ENCODE assay signal across 17 cellular contexts in the genomic region with DNA sequence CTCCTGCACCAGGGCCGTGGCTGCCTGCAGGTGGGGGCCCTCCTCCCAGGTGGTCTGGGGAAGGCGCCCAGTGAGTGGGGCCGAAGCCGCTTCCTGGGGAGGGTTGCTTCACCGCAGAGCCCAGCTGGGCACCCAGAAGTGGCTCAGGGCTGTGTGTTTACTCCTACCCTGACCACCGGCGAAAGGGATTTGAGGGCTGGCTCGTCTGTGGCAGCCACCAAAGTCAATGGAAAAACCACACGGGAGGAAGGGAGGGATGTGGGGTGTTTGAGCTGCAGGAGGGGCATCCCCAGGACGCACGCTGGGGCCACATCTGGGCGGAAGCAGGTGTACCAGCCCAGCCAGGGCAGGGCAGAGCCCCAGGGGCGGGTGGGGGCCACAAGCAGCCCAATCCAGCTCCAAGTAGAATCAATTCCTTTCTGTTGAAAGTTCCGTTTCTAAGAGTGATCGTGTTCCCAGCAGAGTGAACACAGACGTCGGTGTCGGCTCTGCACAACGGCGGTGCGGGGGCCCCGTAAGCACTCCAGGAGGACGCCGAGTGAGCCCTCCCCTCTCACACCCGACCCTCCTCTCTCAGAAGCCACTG.
DNase-seq lines count a peak whose midpoint lies in the region; ATAC-seq lines count a peak whose summit lies in the region.
"Had no signal": no experiment of that assay in that cellular context is flagged by ENCODE, and none has a peak within 500 bp of the region (broad histone marks: within the 10 kb centered on the region; RNA-seq: fewer than 3 reads in every experiment).

No MANE protein-coding gene starts in this region.

- H4K20me1 ChIP-seq in BLaER1: no peaks in the 10 kb centered on the region

- peaks cover 37 to 45% (median 44%) of the 10 kb centered on the region in 3 donors for H3K4me1 Mint-ChIP-seq in CD8-positive, alpha-beta memory T cell

- peaks cover 97% of the 10 kb centered on the region for H3K4me1 ChIP-seq in BLaER1
- H3K4me1 ChIP-seq in CD8-positive, alpha-beta memory T cell (ENCODE audit: insufficient read depth, low read length): peaks cover 48% of the 10 kb centered on the region
- peaks cover 10% of the 10 kb centered on the region for H3K4me1 ChIP-seq in mucosa of stomach (ENCODE audit: control insufficient read depth, insufficient read depth, low read length)

- H3K4me3 ChIP-seq in BLaER1: peak overlapping the region; percentile 46
- H3K4me3 ChIP-seq in CD8-positive, alpha-beta memory T cell (ENCODE audit: low read length): peak overlapping the region; percentile 37
- H3K4me3 ChIP-seq in mucosa of stomach (ENCODE audit: low read length): no peak overlapping the region
- H3K4me3 ChIP-seq: hepatocyte, Peyer's patch, prostate gland had no signal

- peak; percentile 44 to 77 for ATAC-seq in activated naive CD4-positive, alpha-beta T cell treated with anti-CD3 and anti-CD28 coated beads, Interleukin-2, amount 50 U/mL, for 72 hours
- no peak for ATAC-seq in HG02763 (IDR thresholded peaks at IDR 0.05; ENCODE audit: unreplicated experiment)

- H3K9me3 ChIP-seq in BLaER1: peaks cover 6% of the 10 kb centered on the region; the same call in 1 of the 2 replicates
- H3K9me3 ChIP-seq in CD8-positive, alpha-beta memory T cell (ENCODE audit: low read length): no peaks in the 10 kb centered on the region
- H3K9me3 ChIP-seq in mucosa of stomach (ENCODE audit: control insufficient read depth, low read length): no peaks in the 10 kb centered on the region
- H3K9me3 ChIP-seq: Caco-2, Peyer's patch, prostate gland had no signal

- DNase-seq in CD8-positive, alpha-beta memory T cell: peak in 2 of 5 donors; percentile 29 to 40
- DNase-seq in activated naive CD4-positive, alpha-beta T cell treated with anti-CD3 and anti-CD28 coated beads, Interleukin-2, amount 50 U/mL, for 72 hours (ENCODE audit: low spot score in 2 of 2): peak in 1 of 2 donors; percentile 70
- DNase-seq in NCI-H526 (lab: John Stamatoyannopoulos, UW) (no peak), NCI-H1417 treated with DMSO at 0.1 percent for 48 hours (lab: John Stamatoyannopoulos, UW) (no peak)
- DNase-seq: Caco-2, caudate nucleus, mammary epithelial cell, NCI-H2171 treated with DMSO at 0.1 percent for 48 hours, T1000 had no signal

- H3K27ac Mint-ChIP-seq in CD8-positive, alpha-beta memory T cell: no peak overlapping the region
- peak overlapping the region; percentile 47 to 72 for H3K27ac Mint-ChIP-seq in activated naive CD4-positive, alpha-beta T cell treated with anti-CD3 and anti-CD28 coated beads, Interleukin-2, amount 50 U/mL, for 72 hours

- peaks cover 2 to 6% of the 10 kb centered on the region in 2 donors for H3K27me3 Mint-ChIP-seq in CD8-positive, alpha-beta memory T cell

- peak overlapping the region; percentile 93 for H3K27ac ChIP-seq in BLaER1
- no peak overlapping the region for H3K27ac ChIP-seq in CD8-positive, alpha-beta memory T cell (ENCODE audit: low read depth, low read length)
- H3K27ac ChIP-seq: epithelial cell of prostate, hepatocyte, HL-60, Peyer's patch, prostate gland had no signal

- H3K4me3 Mint-ChIP-seq in CD8-positive, alpha-beta memory T cell: peak overlapping the region in 5 of 7 donors; percentile 38 to 78 (median 54)

- CTCF ChIA-PET in CD8-positive, alpha-beta memory T cell (lab: Charles Lee): no interaction called here

- peak overlapping the region; percentile 74 for H3K9ac ChIP-seq in BLaER1
- peak overlapping the region; percentile 8 for H3K9ac ChIP-seq in mucosa of stomach (ENCODE audit: low read length)

- H3K36me3 Mint-ChIP-seq in CD8-positive, alpha-beta memory T cell: peaks cover 0 to 8% (median 0%) of the 10 kb centered on the region in 3 donors
- H3K36me3 Mint-ChIP-seq in activated naive CD4-positive, alpha-beta T cell treated with anti-CD3 and anti-CD28 coated beads, Interleukin-2, amount 50 U/mL, for 72 hours: peaks cover 14 to 22% of the 10 kb centered on the region in 2 donors

- H3K4me2 ChIP-seq in BLaER1: peak overlapping the region; percentile 84
- H3K4me2 ChIP-seq: hepatocyte had no signal

- peaks cover 0 to 3% (median 0%) of the 10 kb centered on the region in 5 donors for H3K9me3 Mint-ChIP-seq in CD8-positive, alpha-beta memory T cell
- peaks cover 0 to 4% of the 10 kb centered on the region in 2 donors for H3K9me3 Mint-ChIP-seq in activated naive CD4-positive, alpha-beta T cell treated with anti-CD3 and anti-CD28 coated beads, Interleukin-2, amount 50 U/mL, for 72 hours

- H3K27me3 ChIP-seq in BLaER1 (no peaks in the 10 kb centered on the region), mucosa of stomach (ENCODE audit: control insufficient read depth, insufficient read depth, low read length) (peaks cover 36% of the 10 kb centered on the region)
- no peaks in the 10 kb centered on the region for H3K27me3 ChIP-seq in CD8-positive, alpha-beta memory T cell (ENCODE audit: insufficient read depth, low read length, poor library complexity, severe bottlenecking)
- H3K27me3 ChIP-seq: hepatocyte, Peyer's patch had no signal

- H3K36me3 ChIP-seq in BLaER1 (no peaks in the 10 kb centered on the region), mucosa of stomach (ENCODE audit: control insufficient read depth, insufficient read depth, low read length) (no peaks in the 10 kb centered on the region)
- H3K36me3 ChIP-seq in CD8-positive, alpha-beta memory T cell (ENCODE audit: insufficient read depth, low read length): no peaks in the 10 kb centered on the region
- H3K36me3 ChIP-seq: Peyer's patch, prostate gland had no signal

- POLR2A ChIA-PET in CD8-positive, alpha-beta memory T cell (lab: Charles Lee): no interaction called here

Comparison
In these comparisons a context has a peak if more than half of its experiments do, and no peak if none do; other contexts are left out.
1. H3K27ac Mint-ChIP-seq: peak in activated naive CD4-positive, alpha-beta T cell treated with anti-CD3 and anti-CD28 coated beads, Interleukin-2, amount 50 U/mL, for 72 hours (2 of 2); none in CD8-positive, alpha-beta memory T cell (0 of 8).